22 cellular contexts compared by ENCODE assay signal in genomic region chr4:123249821-123250220, GRCh38.
DNase-seq lines count a peak whose midpoint lies in the region; ATAC-seq and TF ChIP-seq lines count a peak whose summit lies in the region.
"Had no signal": no experiment of that assay in that cellular context is flagged by ENCODE, and none has a peak within 500 bp of the region (broad histone marks: within the 10 kb centered on the region; RNA-seq: fewer than 3 reads in every experiment).

No MANE protein-coding gene starts in this region.

- no TSS peak for BruUV-seq in PC-3 (replicated peaks; lab: Mats Ljungman, UMichigan)

- H3F3A ChIP-seq in PC-3 (ENCODE audit: low read length, unreplicated experiment), result no peaks in the 10 kb centered on the region

- no peaks in the 10 kb centered on the region for H3K27me3 ChIP-seq in PC-3 (ENCODE audit: low read length)
- no peaks in the 10 kb centered on the region for H3K27me3 ChIP-seq in left lung
- H3K27me3 ChIP-seq in subcutaneous abdominal adipose tissue (ENCODE audit: control insufficient read depth in 5 of 5, insufficient read depth in 4 of 5, low read length in 5 of 5), result no peaks in the 10 kb centered on the region
- H3K27me3 ChIP-seq: SJSA1 had no signal

- H3K9me2 ChIP-seq in PC-3 (replicated peaks; ENCODE audit: low read length), result no peaks in the 10 kb centered on the region

- no peaks in the 10 kb centered on the region for H3K79me2 ChIP-seq in PC-3 (ENCODE audit: low read length)

- TF ChIP-seq CTCF in PC-3 (conservative IDR thresholded peaks at IDR 0.05; ENCODE audit: low read depth, low read length), result no peak
- no peak for TF ChIP-seq CTCF in left lung (IDR thresholded peaks at IDR 0.05)

- intact Hi-C loops in PC-3 (cut with micrococcal nuclease) (no loop called here), left lung (cut with DNase I) (no loop called here)

- H3K9me3 ChIP-seq in PC-3 (ENCODE audit: low read length) (no peaks in the 10 kb centered on the region), left lung (no peaks in the 10 kb centered on the region), subcutaneous abdominal adipose tissue (ENCODE audit: control insufficient read depth in 5 of 5, low read length in 5 of 5) (no peaks in the 10 kb centered on the region)
- H3K9me3 ChIP-seq: Caco-2, SJSA1 had no signal

- POLR2A ChIA-PET in PC-3 (lab: Charles Lee; ENCODE audit: unreplicated experiment), result no interaction called here

- H3K4me3 ChIP-seq in PC-3 (ENCODE audit: low read length) (no peak overlapping the region), left lung (no peak overlapping the region), subcutaneous abdominal adipose tissue (ENCODE audit: low read depth in 1 of 5, low read length in 5 of 5) (no peak overlapping the region)
- H3K4me3 ChIP-seq: GM12878, SJSA1 had no signal

- no peak overlapping the region for H3K27ac ChIP-seq in PC-3 (ENCODE audit: low read length)
- H3K27ac ChIP-seq in caudate nucleus (ENCODE audit: low read depth, low read length), result peak overlapping the region; percentile 27
- no peak overlapping the region for H3K27ac ChIP-seq in left lung
- H3K27ac ChIP-seq in subcutaneous abdominal adipose tissue (ENCODE audit: low read depth, low read length), result peak overlapping the region; percentile 65
- H3K27ac ChIP-seq: KMS-11, SJSA1 had no signal

- no peak overlapping the region for H3K9ac ChIP-seq in PC-3 (ENCODE audit: low read length)
- no peak overlapping the region for H3K9ac ChIP-seq in subcutaneous abdominal adipose tissue (ENCODE audit: low read length in 5 of 5)
- H3K9ac ChIP-seq: KMS-11 had no signal

- CTCF ChIA-PET in PC-3 (lab: Charles Lee), result no interaction called here

- ATAC-seq in PC-3, result peak; percentile 63
- peak; percentile 24 for ATAC-seq in left lung
- ATAC-seq: GM12878, Right ventricle myocardium inferior had no signal

- 0 out of 2 replicates have a peak, but pooled peaks cover 3% of the 10 kb centered on the region for H4K20me1 ChIP-seq in PC-3 (ENCODE audit: low read length)

- no peak overlapping the region for H3K4me2 ChIP-seq in PC-3 (ENCODE audit: low read length)
- H3K4me2 ChIP-seq: KMS-11 had no signal

- H2AFZ ChIP-seq in PC-3 (ENCODE audit: low read length), result no peak overlapping the region

- DNase-seq in PC-3, result no peak
- DNase-seq in caudate nucleus (lab: John Stamatoyannopoulos, UW), result no peak
- no peak for DNase-seq in left lung
- no peak for DNase-seq in NCI-H1105 (lab: John Stamatoyannopoulos, UW)
- no peak for DNase-seq in stimulated activated CD4-positive, alpha-beta T cell treated with anti-CD3 and anti-CD28 coated beads, Interleukin-4, amount 100 ng/mL, for 1 hour
- no peak for DNase-seq in NCI-H510A (lab: John Stamatoyannopoulos, UW)
- DNase-seq: Caco-2; CD4-positive, alpha-beta memory T cell; DMS 273 treated with DMSO at 0.1 percent for 48 hours; DND-41; IMR-90; NCI-H1105 treated with DMSO at 0.1 percent for 48 hours; NCI-H1694; NCI-H2081; NCI-H2171; NCI-H345; NCI-H524 treated with DMSO at 0.1 percent for 48 hours had no signal

- no peaks in the 10 kb centered on the region for H3K36me3 ChIP-seq in PC-3 (ENCODE audit: low read depth, low read length)
- H3K36me3 ChIP-seq in left lung, result no peaks in the 10 kb centered on the region
- H3K36me3 ChIP-seq in subcutaneous abdominal adipose tissue (ENCODE audit: control insufficient read depth in 5 of 5, insufficient read depth in 5 of 5, low read length in 5 of 5), result no peaks in the 10 kb centered on the region
- H3K36me3 ChIP-seq: SJSA1 had no signal

- H3K4me1 ChIP-seq in PC-3 (ENCODE audit: insufficient read depth, low read length) (no peaks in the 10 kb centered on the region), left lung (peaks cover 0 to 18% of the 10 kb centered on the region in 2 donors), subcutaneous abdominal adipose tissue (ENCODE audit: control insufficient read depth in 5 of 5, insufficient read depth in 5 of 5, low read length in 5 of 5) (peaks cover 0 to 35% (median 23%) of the 10 kb centered on the region in 5 donors)
- H3K4me1 ChIP-seq: Caco-2, SJSA1 had no signal

Comparison
In these comparisons a context has a peak if more than half of its experiments do, and no peak if none do; other contexts are left out.
1. H3K27ac ChIP-seq: peak in caudate nucleus (single experiment) and subcutaneous abdominal adipose tissue (single experiment); none in PC-3 (single experiment) and left lung (0 of 2).